In the genomic region with DNA sequence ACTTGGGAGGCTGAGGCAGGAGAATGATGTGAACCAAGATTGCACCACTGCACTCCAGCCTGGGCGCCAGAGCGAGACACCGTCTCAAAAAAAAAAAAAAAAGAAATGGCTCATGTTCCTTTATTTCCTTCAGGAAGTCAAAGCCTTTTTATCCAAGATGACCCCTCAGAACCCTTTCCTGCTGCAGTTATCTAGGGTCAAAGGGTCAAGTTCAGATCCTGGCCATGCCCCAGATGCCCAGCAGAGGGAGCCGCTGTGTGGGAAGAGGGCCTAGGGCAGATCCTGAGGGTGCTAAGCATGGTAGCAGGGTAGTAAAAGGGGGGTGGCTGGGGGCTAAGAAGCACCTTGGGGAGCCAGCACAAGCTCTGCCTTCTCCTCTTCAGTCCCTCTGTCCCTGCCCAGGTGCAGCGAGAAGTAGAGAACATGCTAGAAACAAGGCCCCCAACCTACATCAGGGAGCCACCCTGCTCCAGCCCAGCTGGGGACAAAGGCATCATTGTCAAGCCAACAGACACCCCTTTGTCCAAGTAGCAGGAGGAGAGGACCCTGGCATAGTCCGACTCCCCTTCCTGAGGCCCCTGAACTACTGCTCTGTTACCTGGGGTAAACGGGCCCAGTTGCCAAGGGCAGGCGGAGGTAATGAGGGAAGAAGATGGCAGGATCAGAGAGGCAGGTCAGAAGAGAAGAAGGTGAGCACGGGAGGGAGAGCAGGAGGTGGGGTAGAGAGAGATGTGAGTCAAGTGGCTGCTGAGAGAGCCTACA, we compare ENCODE assay signal across 9 cellular contexts. TPM values are rescaled to one million over a fixed set of nuclear protein-coding genes. Genes with fewer than 3 reads are reported as not detected.
DNase-seq lines count a peak whose midpoint lies in the region; ATAC-seq and TF ChIP-seq lines count a peak whose summit lies in the region.
"Had no signal": no experiment of that assay in that cellular context is flagged by ENCODE, and none has a peak within 500 bp of the region (broad histone marks: within the 10 kb centered on the region; RNA-seq: fewer than 3 reads in every experiment).

No MANE protein-coding gene starts in this region.

- no peak for ATAC-seq in GM19324 (IDR thresholded peaks at IDR 0.05; ENCODE audit: low FRiP score, unreplicated experiment)

- CTCF ChIA-PET in mammary epithelial cell (lab: Charles Lee; ENCODE audit: low non-redundant PET): no interaction called here

- no peaks in the 10 kb centered on the region for H3K9me3 ChIP-seq in mammary epithelial cell (replicated peaks; ENCODE audit: insufficient read depth, low read length)
- H3K9me3 ChIP-seq: BLaER1 had no signal

- peak; percentile 96 for TF ChIP-seq CTCF in mammary epithelial cell (conservative IDR thresholded peaks at IDR 0.05 in 1 of 2, IDR thresholded peaks at IDR 0.05 in 1 of 2; ENCODE audit: extremely low read depth in 1 of 2, insufficient read depth in 1 of 2, low read depth in 1 of 2, low read length in 2 of 2)

- peak; percentile 29 for DNase-seq in NCI-H1105 (lab: John Stamatoyannopoulos, UW)
- DNase-seq in NCI-H1105 treated with DMSO at 0.1 percent for 48 hours (lab: John Stamatoyannopoulos, UW): no peak
- DNase-seq in HUDEP-2 (lab: John Stamatoyannopoulos, UW; ENCODE audit: unreplicated experiment in 76 of 76): peak in 63 of 76 experiments; percentile 23 to 81 (median 63)
- peak; percentile 79 for DNase-seq in UCSD-AML1 (lab: John Stamatoyannopoulos, UW; ENCODE audit: unreplicated experiment)
- DNase-seq in mammary epithelial cell: no peak
- peak in 2 of 3 experiments; percentile 25 to 30 for DNase-seq in stimulated activated CD4-positive, alpha-beta T cell treated with anti-CD3 and anti-CD28 coated beads, TNF-alpha, amount 100 ng/mL, for 4 hours (ENCODE audit: low read depth in 3 of 3)

- WGBS in mammary epithelial cell (ENCODE audit: low coverage, missing lambda C conversion rate): 60% methylated on average over 8 of the region's 9 CpGs

- H3K27me3 ChIP-seq in mammary epithelial cell (ENCODE audit: insufficient read depth, low read length): no peaks in the 10 kb centered on the region
- no peaks in the 10 kb centered on the region for H3K27me3 ChIP-seq in layer of hippocampus (ENCODE audit: control insufficient read depth, insufficient read depth, low read length)
- H3K27me3 ChIP-seq: BLaER1 had no signal

- H3K9ac ChIP-seq in mammary epithelial cell (ENCODE audit: insufficient read depth, low read length): no peak overlapping the region
- H3K9ac ChIP-seq: BLaER1 had no signal

- dilution Hi-C loops in mammary epithelial cell (cut with HindIII; ENCODE audit: low sequenced_read_pairs): loop anchor here (5.0 kb wide), 1 partner anchor 68 kb away; the partner anchor contains the start of gene GPR84

- H3K27ac ChIP-seq in mammary epithelial cell (ENCODE audit: insufficient read depth, low read depth, low read length) (no peak overlapping the region), layer of hippocampus (ENCODE audit: low read depth, low read length) (peak overlapping the region; percentile 80)
- H3K27ac ChIP-seq: BLaER1 had no signal

- H3K4me3 ChIP-seq in mammary epithelial cell (replicated peaks in 1 of 3; ENCODE audit: insufficient read depth in 1 of 3, low read depth in 2 of 3, low read length in 3 of 3): no peak overlapping the region
- H3K4me3 ChIP-seq: BLaER1 had no signal

- intact Hi-C loops in mammary epithelial cell (cut with micrococcal nuclease): loop anchor here (1.0 to 5.0 kb wide), 4 partner anchors 30 to 74 kb away; no protein-coding TSS in a partner anchor

- no peaks in the 10 kb centered on the region for H3K79me2 ChIP-seq in mammary epithelial cell (ENCODE audit: insufficient read depth, low read length)

- BruUV-seq in mammary epithelial cell (replicated peaks; lab: Mats Ljungman, UMichigan): no TSS peak

- peak overlapping the region; percentile 35 for H2AFZ ChIP-seq in mammary epithelial cell (ENCODE audit: low read depth, low read length)

- H3K4me1 ChIP-seq in mammary epithelial cell (ENCODE audit: insufficient read depth, low read length): peaks cover under 1% of the 10 kb centered on the region

- H4K20me1 ChIP-seq in mammary epithelial cell (ENCODE audit: insufficient read depth, low read length): no peaks in the 10 kb centered on the region

- H3K4me2 ChIP-seq in mammary epithelial cell (ENCODE audit: insufficient read depth, low read depth, low read length): no peak overlapping the region
- H3K4me2 ChIP-seq: BLaER1 had no signal

- no peaks in the 10 kb centered on the region for H3K36me3 ChIP-seq in mammary epithelial cell (ENCODE audit: insufficient read depth, low read length)
- H3K36me3 ChIP-seq: BLaER1 had no signal

- in situ Hi-C loops in mammary epithelial cell (cut with MboI; ENCODE audit: low sequenced_read_pairs in 2 of 2): no loop called here

RNA-seq across cellular contexts. Expression of gene NFE2, which starts 6.5 kb away (rescaled TPM):
- under 1 TPM; 0.26 to 0.67 TPM for total RNA-seq in mammary epithelial cell
- polyA plus RNA-seq in mammary epithelial cell: 0.54 TPM
- not detected for polyA minus RNA-seq in mammary epithelial cell

RNA-seq across cellular contexts. Expression of gene HNRNPA1, which starts 13.8 kb away (rescaled TPM):
- 1,000 to 10,000 TPM in 1 of 2 donors, 100 to 1,000 TPM in 1; 216 to 1,018 TPM for total RNA-seq in mammary epithelial cell
- polyA plus RNA-seq in mammary epithelial cell: 973 TPM
- polyA minus RNA-seq in mammary epithelial cell: 602 TPM

RNA-seq across cellular contexts. Expression of gene CBX5, which starts 14.4 kb away (rescaled TPM):
- total RNA-seq in mammary epithelial cell: 10 to 100 TPM; 37.2 to 68.1 TPM
- polyA plus RNA-seq in mammary epithelial cell: 26.9 TPM
- 126 TPM for polyA minus RNA-seq in mammary epithelial cell

RNA-seq across cellular contexts. Expression of gene COPZ1, which starts 30.6 kb away (rescaled TPM):
- 100 to 1,000 TPM; 113 to 155 TPM for total RNA-seq in mammary epithelial cell
- polyA plus RNA-seq in mammary epithelial cell: 172 TPM
- polyA minus RNA-seq in mammary epithelial cell: 168 TPM

Comparison
In these comparisons a context has a peak if more than half of its experiments do, and no peak if none do; other contexts are left out.
1. DNase-seq: peak in NCI-H1105 (single experiment), HUDEP-2 (63 of 76), UCSD-AML1 (single experiment) and stimulated activated CD4-positive, alpha-beta T cell treated with anti-CD3 and anti-CD28 coated beads, TNF-alpha, amount 100 ng/mL, for 4 hours (2 of 3); none in NCI-H1105 treated with DMSO at 0.1 percent for 48 hours (single experiment) and mammary epithelial cell (single experiment).